ENCODE assay signal across 17 cellular contexts in genomic region chr11:43818220-43818619, GRCh38.
A peak's percentile ranks its signal among the peaks of the same experiment; 100 is the strongest.
DNase-seq lines count a peak whose midpoint lies in the region; ATAC-seq, FAIRE-seq and TF ChIP-seq lines count a peak whose summit lies in the region.
"Had no signal": no experiment of that assay in that cellular context is flagged by ENCODE, and none has a peak within 500 bp of the region (broad histone marks: within the 10 kb centered on the region; RNA-seq: fewer than 3 reads in every experiment).

No MANE protein-coding gene starts in this region.

- H3K4me3 ChIP-seq in bronchial epithelial cell (ENCODE audit: low read depth, low read length) = no peak overlapping the region
- H3K4me3 ChIP-seq: A549, K562 had no signal

- FAIRE-seq in bronchial epithelial cell (lab: Jason Lieb, UNC) = no peak
- FAIRE-seq: K562 had no signal

- peaks cover 22% of the 10 kb centered on the region for H3K4me1 ChIP-seq in foreskin keratinocyte
- H3K4me1 ChIP-seq: A549 had no signal

- TF ChIP-seq CTCF in bronchial epithelial cell (IDR thresholded peaks at IDR 0.05; ENCODE audit: insufficient read depth, low read length, severe bottlenecking) = no peak
- no peak for TF ChIP-seq CTCF in foreskin keratinocyte (conservative IDR thresholded peaks at IDR 0.05)

- peak; percentile 87 for DNase-seq in ELR (ENCODE audit: low read depth)
- DNase-seq in NCI-H226 = peak; percentile 56
- peak; percentile 99 for DNase-seq in bronchial epithelial cell (ENCODE audit: low read depth)
- peak; percentile 90 to 97 for DNase-seq in foreskin keratinocyte
- no peak for DNase-seq in stimulated activated naive B cell treated with anti-CD40 and anti-IgM and Interleukin-4, amounts not matched to agents 10 μg/mL and 1 μg/mL and 100 μg/mL, for 72 hours
- DNase-seq in occipital lobe (lab: John Stamatoyannopoulos, UW) = no peak
- DNase-seq: C1 segment of cervical spinal cord, HCEC 1CT, NCI-H1436, NCI-H2029 treated with DMSO at 0.1 percent for 48 hours, NCI-H2171 treated with DMSO at 0.1 percent for 48 hours, NCI-H748 treated with DMSO at 0.1 percent for 48 hours, OCI-M1 had no signal

- H3K9me3 Mint-ChIP-seq in stimulated activated naive B cell treated with anti-CD40 and anti-IgM and Interleukin-4, amounts not matched to agents 10 μg/mL and 1 μg/mL and 100 μg/mL, for 72 hours = peaks cover 3 to 8% of the 10 kb centered on the region in 2 donors

- no peaks in the 10 kb centered on the region for H3K27me3 Mint-ChIP-seq in stimulated activated naive B cell treated with anti-CD40 and anti-IgM and Interleukin-4, amounts not matched to agents 10 μg/mL and 1 μg/mL and 100 μg/mL, for 72 hours

- H3K27ac ChIP-seq in foreskin keratinocyte = peak overlapping the region; percentile 46
- H3K27ac ChIP-seq: A549 had no signal

- no peak overlapping the region for H3K27ac Mint-ChIP-seq in stimulated activated naive B cell treated with anti-CD40 and anti-IgM and Interleukin-4, amounts not matched to agents 10 μg/mL and 1 μg/mL and 100 μg/mL, for 72 hours

- H3K4me1 Mint-ChIP-seq in stimulated activated naive B cell treated with anti-CD40 and anti-IgM and Interleukin-4, amounts not matched to agents 10 μg/mL and 1 μg/mL and 100 μg/mL, for 72 hours = no peaks in the 10 kb centered on the region

- H3K27me3 ChIP-seq in bronchial epithelial cell (ENCODE audit: control insufficient read depth, insufficient read depth, low read length) = no peaks in the 10 kb centered on the region
- H3K27me3 ChIP-seq in foreskin keratinocyte = no peaks in the 10 kb centered on the region

- H3K36me3 ChIP-seq in bronchial epithelial cell (ENCODE audit: control insufficient read depth, insufficient read depth, low read length) = peaks cover 4% of the 10 kb centered on the region

- peaks cover 50 to 69% of the 10 kb centered on the region in 2 donors for H3K36me3 Mint-ChIP-seq in stimulated activated naive B cell treated with anti-CD40 and anti-IgM and Interleukin-4, amounts not matched to agents 10 μg/mL and 1 μg/mL and 100 μg/mL, for 72 hours

- no peak overlapping the region for H3K4me3 Mint-ChIP-seq in stimulated activated naive B cell treated with anti-CD40 and anti-IgM and Interleukin-4, amounts not matched to agents 10 μg/mL and 1 μg/mL and 100 μg/mL, for 72 hours

- ATAC-seq in foreskin keratinocyte (peak; percentile 96), GM19455 (IDR thresholded peaks at IDR 0.05; ENCODE audit: unreplicated experiment) (no peak), HG02623 (IDR thresholded peaks at IDR 0.05; ENCODE audit: unreplicated experiment) (no peak)
- no peak for ATAC-seq in stimulated activated naive B cell treated with anti-CD40 and anti-IgM and Interleukin-4, amounts not matched to agents 10 μg/mL and 1 μg/mL and 100 μg/mL, for 72 hours (replicated peaks)
- ATAC-seq: A549, K562 had no signal

Comparison
In these comparisons a context has a peak if more than half of its experiments do, and no peak if none do; other contexts are left out.
1. DNase-seq: peak in ELR (single experiment), NCI-H226 (single experiment), bronchial epithelial cell (single experiment) and foreskin keratinocyte (2 of 2); none in stimulated activated naive B cell treated with anti-CD40 and anti-IgM and Interleukin-4, amounts not matched to agents 10 μg/mL and 1 μg/mL and 100 μg/mL, for 72 hours (single experiment) and occipital lobe (single experiment).